ENCODE assay signal across 2 cellular contexts in genomic region chr6:30397697-30398096, GRCh38.
TF ChIP-seq lines count a peak whose summit lies in the region.

No MANE protein-coding gene starts in this region.

TF ChIP-seq in SK-N-SH treated with all-trans-retinoic acid at 6 μM for 48 hours, 23 proteins besides CTCF, POLR2A, EP300 and RAD21 (continued from another document):
- TF ChIP-seq POU6F1 (CRISPR knock-in tag; IDR thresholded peaks at IDR 0.05; ENCODE audit: borderline replicate concordance, low read depth) (no peak), ZFP30 (CRISPR knock-in tag; IDR thresholded peaks at IDR 0.05) (no peak), PPARA (CRISPR knock-in tag; IDR thresholded peaks at IDR 0.05; ENCODE audit: borderline replicate concordance) (no peak), CREB5 (CRISPR knock-in tag; IDR thresholded peaks at IDR 0.05; ENCODE audit: low read depth) (no peak), BACH2 (CRISPR knock-in tag; IDR thresholded peaks at IDR 0.05; ENCODE audit: borderline replicate concordance) (no peak), TCF4 (CRISPR knock-in tag; IDR thresholded peaks at IDR 0.05; ENCODE audit: borderline replicate concordance) (no peak), SNAI2 (CRISPR knock-in tag; IDR thresholded peaks at IDR 0.05) (no peak), ESRRG (CRISPR knock-in tag; IDR thresholded peaks at IDR 0.05) (no peak), CSRNP3 (CRISPR knock-in tag; IDR thresholded peaks at IDR 0.05) (no peak), ZNF8 (CRISPR knock-in tag; IDR thresholded peaks at IDR 0.05) (no peak), OSR1 (CRISPR knock-in tag; IDR thresholded peaks at IDR 0.05) (no peak), ISL1 (CRISPR knock-in tag; IDR thresholded peaks at IDR 0.05) (no peak), ARNTL (CRISPR knock-in tag; IDR thresholded peaks at IDR 0.05; ENCODE audit: borderline replicate concordance, low read depth) (no peak)

TF ChIP-seq in SK-N-SH, 30 proteins besides CTCF, POLR2A, EP300 and RAD21 (continued from another document):
- no peak for TF ChIP-seq USF2 (IDR thresholded peaks at IDR 0.05; ENCODE audit: borderline replicate concordance, low read depth, low read length)
- TF ChIP-seq EZH2phosphoT487 (IDR thresholded peaks at IDR 0.05; ENCODE audit: borderline replicate concordance, low read depth) = no peak
- no peak for TF ChIP-seq NFIC (IDR thresholded peaks at IDR 0.05; ENCODE audit: borderline replicate concordance)
- TF ChIP-seq SIN3A (IDR thresholded peaks at IDR 0.05; ENCODE audit: borderline replicate concordance, low read depth, low read length) = no peak
- no peak for TF ChIP-seq FOXM1 (IDR thresholded peaks at IDR 0.05; ENCODE audit: low read depth)
- no peak for TF ChIP-seq TEAD4 (IDR thresholded peaks at IDR 0.05; ENCODE audit: borderline replicate concordance, insufficient read depth)
- TF ChIP-seq IRF3 (IDR thresholded peaks at IDR 0.05; ENCODE audit: low read depth, low read length) = no peak
- TF ChIP-seq YY1 (IDR thresholded peaks at IDR 0.05; ENCODE audit: low read depth) = no peak
- no peak for TF ChIP-seq ZBTB33 (IDR thresholded peaks at IDR 0.05; ENCODE audit: borderline replicate concordance, low read depth)
- TF ChIP-seq RFX5 (IDR thresholded peaks at IDR 0.05; ENCODE audit: low read length) = no peak
- TF ChIP-seq RXRA (IDR thresholded peaks at IDR 0.05; ENCODE audit: borderline replicate concordance, low read depth) = no peak
- no peak for TF ChIP-seq GABPA (IDR thresholded peaks at IDR 0.05; ENCODE audit: low read depth)
- TF ChIP-seq NRF1 (IDR thresholded peaks at IDR 0.05; ENCODE audit: low read depth, low read length) = no peak
- TF ChIP-seq JUND (IDR thresholded peaks at IDR 0.05) = no peak
- no peak for TF ChIP-seq GATA2 (CRISPR knock-in tag; IDR thresholded peaks at IDR 0.05)
